In the genomic region with DNA sequence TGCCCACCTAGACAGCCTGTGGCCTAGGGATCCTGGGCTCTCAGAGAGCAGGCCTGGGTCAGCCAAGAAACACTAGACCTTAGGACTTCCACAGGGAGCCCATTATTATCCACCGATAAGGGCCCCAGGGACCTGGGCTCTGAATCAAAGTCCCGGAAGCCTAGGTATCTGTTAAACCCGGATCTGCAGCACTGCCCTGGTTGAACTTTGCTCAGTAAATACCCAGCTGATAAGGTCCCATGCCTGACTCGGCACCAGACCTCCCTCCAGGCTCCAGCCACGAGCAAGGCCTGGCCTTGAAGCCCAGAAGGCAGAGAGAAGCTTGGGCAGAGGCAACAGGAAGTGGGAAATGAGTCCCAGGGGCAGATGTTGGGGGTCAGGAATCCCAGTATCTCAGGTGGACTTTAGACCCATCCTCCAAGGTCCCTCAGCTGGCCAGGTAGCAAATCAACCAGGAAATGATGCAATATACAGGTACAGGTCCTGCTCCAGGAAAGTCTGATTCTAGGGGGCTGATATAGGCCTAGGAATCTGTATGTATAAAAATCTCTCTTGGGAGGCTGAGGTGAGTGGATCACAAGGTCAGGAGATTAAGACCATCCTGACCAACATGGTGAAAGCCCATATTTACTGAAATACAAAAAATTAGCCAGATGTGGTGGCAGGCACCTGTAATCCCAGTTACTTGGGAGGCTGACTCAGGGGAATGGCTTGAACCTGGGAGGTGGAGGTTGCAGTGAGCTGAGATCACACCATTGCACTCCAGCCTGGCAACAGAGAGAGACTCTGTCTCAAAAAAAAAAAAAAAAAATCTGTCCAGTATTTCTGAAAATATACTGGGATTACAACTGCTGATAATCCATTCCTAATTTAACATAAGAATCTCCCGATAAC, we compare ENCODE assay signal across 1 cellular context.
TF ChIP-seq lines count a peak whose summit lies in the region.

No MANE protein-coding gene starts in this region.

TF ChIP-seq in HepG2, 621 proteins besides CTCF, POLR2A, EP300 and RAD21 (continued from another document and continues in another):
- TF ChIP-seq, protein P1, sequence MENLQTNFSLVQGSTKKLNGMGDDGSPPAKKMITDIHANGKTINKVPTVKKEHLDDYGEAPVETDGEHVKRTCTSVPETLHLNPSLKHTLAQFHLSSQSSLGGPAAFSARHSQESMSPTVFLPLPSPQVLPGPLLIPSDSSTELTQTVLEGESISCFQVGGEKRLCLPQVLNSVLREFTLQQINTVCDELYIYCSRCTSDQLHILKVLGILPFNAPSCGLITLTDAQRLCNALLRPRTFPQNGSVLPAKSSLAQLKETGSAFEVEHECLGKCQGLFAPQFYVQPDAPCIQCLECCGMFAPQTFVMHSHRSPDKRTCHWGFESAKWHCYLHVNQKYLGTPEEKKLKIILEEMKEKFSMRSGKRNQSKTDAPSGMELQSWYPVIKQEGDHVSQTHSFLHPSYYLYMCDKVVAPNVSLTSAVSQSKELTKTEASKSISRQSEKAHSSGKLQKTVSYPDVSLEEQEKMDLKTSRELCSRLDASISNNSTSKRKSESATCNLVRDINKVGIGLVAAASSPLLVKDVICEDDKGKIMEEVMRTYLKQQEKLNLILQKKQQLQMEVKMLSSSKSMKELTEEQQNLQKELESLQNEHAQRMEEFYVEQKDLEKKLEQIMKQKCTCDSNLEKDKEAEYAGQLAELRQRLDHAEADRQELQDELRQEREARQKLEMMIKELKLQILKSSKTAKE (CRISPR knock-in tag; IDR thresholded peaks at IDR 0.05; ENCODE audit: borderline replicate concordance): peak; percentile 93
- TF ChIP-seq CHCHD3 (CRISPR knock-in tag; IDR thresholded peaks at IDR 0.05) (no peak), REXO4 (CRISPR knock-in tag; IDR thresholded peaks at IDR 0.05; ENCODE audit: borderline replicate concordance) (no peak), ZNF354B (CRISPR knock-in tag; IDR thresholded peaks at IDR 0.05) (no peak), SMAD3 (CRISPR knock-in tag; IDR thresholded peaks at IDR 0.05) (peak; percentile 99), ZNF850 (CRISPR knock-in tag; conservative IDR thresholded peaks at IDR 0.05) (0 out of 2 replicates have a peak, but pooled peaks have one; percentile 76), ZNF577 (CRISPR knock-in tag; IDR thresholded peaks at IDR 0.05; ENCODE audit: borderline replicate concordance, low read depth) (no peak), ZNF432 (CRISPR knock-in tag; IDR thresholded peaks at IDR 0.05; ENCODE audit: borderline replicate concordance) (no peak), EZH2 (conservative IDR thresholded peaks at IDR 0.05; ENCODE audit: low read depth, low read length) (no peak), SALL1 (CRISPR knock-in tag; IDR thresholded peaks at IDR 0.05) (peak; percentile 100), ZNF619 (CRISPR knock-in tag; IDR thresholded peaks at IDR 0.05) (peak; percentile 94), ZNF235 (CRISPR knock-in tag; IDR thresholded peaks at IDR 0.05; ENCODE audit: borderline replicate concordance) (no peak), ZNF17 (CRISPR knock-in tag; IDR thresholded peaks at IDR 0.05) (no peak), DNMT3B (CRISPR knock-in tag; conservative IDR thresholded peaks at IDR 0.05) (no peak), JUN (CRISPR knock-in tag; IDR thresholded peaks at IDR 0.05) (peak; percentile 79), ZNF547 (CRISPR knock-in tag; IDR thresholded peaks at IDR 0.05) (peak; percentile 87; the same call in 1 of the 2 replicates), REL (CRISPR knock-in tag; conservative IDR thresholded peaks at IDR 0.05) (0 out of 2 replicates have a peak, but pooled peaks have one; percentile 72), MEF2D (CRISPR knock-in tag; IDR thresholded peaks at IDR 0.05) (peak; percentile 96), SPEN (CRISPR knock-in tag; IDR thresholded peaks at IDR 0.05; ENCODE audit: low read depth) (peak; percentile 85), PPARG (CRISPR knock-in tag; conservative IDR thresholded peaks at IDR 0.05) (peak; percentile 80), POLR2AphosphoS5 (IDR thresholded peaks at IDR 0.05; ENCODE audit: low read depth, low read length) (no peak; the same call in 1 of the 2 replicates), ZNF33B (CRISPR knock-in tag; IDR thresholded peaks at IDR 0.05) (peak; percentile 54; the same call in 1 of the 2 replicates), ZBTB8A (CRISPR knock-in tag; IDR thresholded peaks at IDR 0.05; ENCODE audit: borderline replicate concordance, low read depth) (no peak), SP140L (CRISPR knock-in tag; IDR thresholded peaks at IDR 0.05; ENCODE audit: borderline replicate concordance) (0 out of 2 replicates have a peak, but pooled peaks have one; percentile 81), FOXC1 (CRISPR knock-in tag; IDR thresholded peaks at IDR 0.05; ENCODE audit: borderline replicate concordance) (peak; percentile 36; the same call in 1 of the 2 replicates), ZNF558 (CRISPR knock-in tag; IDR thresholded peaks at IDR 0.05; ENCODE audit: borderline replicate concordance) (no peak; the same call in 1 of the 2 replicates), ZKSCAN8 (CRISPR knock-in tag; IDR thresholded peaks at IDR 0.05; ENCODE audit: borderline replicate concordance) (peak; percentile 73; the same call in 1 of the 2 replicates), POLR2AphosphoS2 (IDR thresholded peaks at IDR 0.05; ENCODE audit: low read depth, low read length) (no peak), ZNF12 (CRISPR knock-in tag; IDR thresholded peaks at IDR 0.05) (peak; percentile 77), ZNF234 (CRISPR knock-in tag; conservative IDR thresholded peaks at IDR 0.05) (no peak), ZNF460 (CRISPR knock-in tag; IDR thresholded peaks at IDR 0.05; ENCODE audit: borderline replicate concordance) (peak; percentile 86), PHF20 (CRISPR knock-in tag; IDR thresholded peaks at IDR 0.05) (peak; percentile 55; the same call in 1 of the 2 replicates), TEAD2 (CRISPR knock-in tag; IDR thresholded peaks at IDR 0.05) (peak; percentile 54; the same call in 1 of the 2 replicates), ZIK1 (CRISPR knock-in tag; IDR thresholded peaks at IDR 0.05; ENCODE audit: borderline replicate concordance, low read depth) (peak; percentile 84; the same call in 1 of the 2 replicates)
- TF ChIP-seq, protein P2, sequence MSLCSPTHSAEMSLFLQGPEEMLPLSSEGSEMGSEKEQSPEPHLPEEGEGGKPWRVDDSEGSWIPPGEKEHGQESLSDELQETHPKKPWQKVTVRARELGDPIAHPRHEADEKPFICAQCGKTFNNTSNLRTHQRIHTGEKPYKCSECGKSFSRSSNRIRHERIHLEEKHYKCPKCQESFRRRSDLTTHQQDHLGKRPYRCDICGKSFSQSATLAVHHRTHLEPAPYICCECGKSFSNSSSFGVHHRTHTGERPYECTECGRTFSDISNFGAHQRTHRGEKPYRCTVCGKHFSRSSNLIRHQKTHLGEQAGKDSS (CRISPR knock-in tag; IDR thresholded peaks at IDR 0.05; ENCODE audit: borderline replicate concordance, low read depth): peak; percentile 94
- TF ChIP-seq, protein P3, sequence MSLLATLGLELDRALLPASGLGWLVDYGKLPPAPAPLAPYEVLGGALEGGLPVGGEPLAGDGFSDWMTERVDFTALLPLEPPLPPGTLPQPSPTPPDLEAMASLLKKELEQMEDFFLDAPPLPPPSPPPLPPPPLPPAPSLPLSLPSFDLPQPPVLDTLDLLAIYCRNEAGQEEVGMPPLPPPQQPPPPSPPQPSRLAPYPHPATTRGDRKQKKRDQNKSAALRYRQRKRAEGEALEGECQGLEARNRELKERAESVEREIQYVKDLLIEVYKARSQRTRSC (CRISPR knock-in tag; IDR thresholded peaks at IDR 0.05; ENCODE audit: low read depth): peak; percentile 58; the same call in 1 of the 2 replicates
- TF ChIP-seq, protein P4, sequence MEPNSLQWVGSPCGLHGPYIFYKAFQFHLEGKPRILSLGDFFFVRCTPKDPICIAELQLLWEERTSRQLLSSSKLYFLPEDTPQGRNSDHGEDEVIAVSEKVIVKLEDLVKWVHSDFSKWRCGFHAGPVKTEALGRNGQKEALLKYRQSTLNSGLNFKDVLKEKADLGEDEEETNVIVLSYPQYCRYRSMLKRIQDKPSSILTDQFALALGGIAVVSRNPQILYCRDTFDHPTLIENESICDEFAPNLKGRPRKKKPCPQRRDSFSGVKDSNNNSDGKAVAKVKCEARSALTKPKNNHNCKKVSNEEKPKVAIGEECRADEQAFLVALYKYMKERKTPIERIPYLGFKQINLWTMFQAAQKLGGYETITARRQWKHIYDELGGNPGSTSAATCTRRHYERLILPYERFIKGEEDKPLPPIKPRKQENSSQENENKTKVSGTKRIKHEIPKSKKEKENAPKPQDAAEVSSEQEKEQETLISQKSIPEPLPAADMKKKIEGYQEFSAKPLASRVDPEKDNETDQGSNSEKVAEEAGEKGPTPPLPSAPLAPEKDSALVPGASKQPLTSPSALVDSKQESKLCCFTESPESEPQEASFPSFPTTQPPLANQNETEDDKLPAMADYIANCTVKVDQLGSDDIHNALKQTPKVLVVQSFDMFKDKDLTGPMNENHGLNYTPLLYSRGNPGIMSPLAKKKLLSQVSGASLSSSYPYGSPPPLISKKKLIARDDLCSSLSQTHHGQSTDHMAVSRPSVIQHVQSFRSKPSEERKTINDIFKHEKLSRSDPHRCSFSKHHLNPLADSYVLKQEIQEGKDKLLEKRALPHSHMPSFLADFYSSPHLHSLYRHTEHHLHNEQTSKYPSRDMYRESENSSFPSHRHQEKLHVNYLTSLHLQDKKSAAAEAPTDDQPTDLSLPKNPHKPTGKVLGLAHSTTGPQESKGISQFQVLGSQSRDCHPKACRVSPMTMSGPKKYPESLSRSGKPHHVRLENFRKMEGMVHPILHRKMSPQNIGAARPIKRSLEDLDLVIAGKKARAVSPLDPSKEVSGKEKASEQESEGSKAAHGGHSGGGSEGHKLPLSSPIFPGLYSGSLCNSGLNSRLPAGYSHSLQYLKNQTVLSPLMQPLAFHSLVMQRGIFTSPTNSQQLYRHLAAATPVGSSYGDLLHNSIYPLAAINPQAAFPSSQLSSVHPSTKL (CRISPR knock-in tag; IDR thresholded peaks at IDR 0.05): peak; percentile 97
- TF ChIP-seq, protein P5, sequence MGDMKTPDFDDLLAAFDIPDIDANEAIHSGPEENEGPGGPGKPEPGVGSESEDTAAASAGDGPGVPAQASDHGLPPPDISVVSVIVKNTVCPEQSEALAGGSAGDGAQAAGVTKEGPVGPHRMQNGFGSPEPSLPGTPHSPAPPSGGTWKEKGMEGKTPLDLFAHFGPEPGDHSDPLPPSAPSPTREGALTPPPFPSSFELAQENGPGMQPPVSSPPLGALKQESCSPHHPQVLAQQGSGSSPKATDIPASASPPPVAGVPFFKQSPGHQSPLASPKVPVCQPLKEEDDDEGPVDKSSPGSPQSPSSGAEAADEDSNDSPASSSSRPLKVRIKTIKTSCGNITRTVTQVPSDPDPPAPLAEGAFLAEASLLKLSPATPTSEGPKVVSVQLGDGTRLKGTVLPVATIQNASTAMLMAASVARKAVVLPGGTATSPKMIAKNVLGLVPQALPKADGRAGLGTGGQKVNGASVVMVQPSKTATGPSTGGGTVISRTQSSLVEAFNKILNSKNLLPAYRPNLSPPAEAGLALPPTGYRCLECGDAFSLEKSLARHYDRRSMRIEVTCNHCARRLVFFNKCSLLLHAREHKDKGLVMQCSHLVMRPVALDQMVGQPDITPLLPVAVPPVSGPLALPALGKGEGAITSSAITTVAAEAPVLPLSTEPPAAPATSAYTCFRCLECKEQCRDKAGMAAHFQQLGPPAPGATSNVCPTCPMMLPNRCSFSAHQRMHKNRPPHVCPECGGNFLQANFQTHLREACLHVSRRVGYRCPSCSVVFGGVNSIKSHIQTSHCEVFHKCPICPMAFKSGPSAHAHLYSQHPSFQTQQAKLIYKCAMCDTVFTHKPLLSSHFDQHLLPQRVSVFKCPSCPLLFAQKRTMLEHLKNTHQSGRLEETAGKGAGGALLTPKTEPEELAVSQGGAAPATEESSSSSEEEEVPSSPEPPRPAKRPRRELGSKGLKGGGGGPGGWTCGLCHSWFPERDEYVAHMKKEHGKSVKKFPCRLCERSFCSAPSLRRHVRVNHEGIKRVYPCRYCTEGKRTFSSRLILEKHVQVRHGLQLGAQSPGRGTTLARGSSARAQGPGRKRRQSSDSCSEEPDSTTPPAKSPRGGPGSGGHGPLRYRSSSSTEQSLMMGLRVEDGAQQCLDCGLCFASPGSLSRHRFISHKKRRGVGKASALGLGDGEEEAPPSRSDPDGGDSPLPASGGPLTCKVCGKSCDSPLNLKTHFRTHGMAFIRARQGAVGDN (CRISPR knock-in tag; IDR thresholded peaks at IDR 0.05): peak; percentile 100
- TF ChIP-seq, protein P6, sequence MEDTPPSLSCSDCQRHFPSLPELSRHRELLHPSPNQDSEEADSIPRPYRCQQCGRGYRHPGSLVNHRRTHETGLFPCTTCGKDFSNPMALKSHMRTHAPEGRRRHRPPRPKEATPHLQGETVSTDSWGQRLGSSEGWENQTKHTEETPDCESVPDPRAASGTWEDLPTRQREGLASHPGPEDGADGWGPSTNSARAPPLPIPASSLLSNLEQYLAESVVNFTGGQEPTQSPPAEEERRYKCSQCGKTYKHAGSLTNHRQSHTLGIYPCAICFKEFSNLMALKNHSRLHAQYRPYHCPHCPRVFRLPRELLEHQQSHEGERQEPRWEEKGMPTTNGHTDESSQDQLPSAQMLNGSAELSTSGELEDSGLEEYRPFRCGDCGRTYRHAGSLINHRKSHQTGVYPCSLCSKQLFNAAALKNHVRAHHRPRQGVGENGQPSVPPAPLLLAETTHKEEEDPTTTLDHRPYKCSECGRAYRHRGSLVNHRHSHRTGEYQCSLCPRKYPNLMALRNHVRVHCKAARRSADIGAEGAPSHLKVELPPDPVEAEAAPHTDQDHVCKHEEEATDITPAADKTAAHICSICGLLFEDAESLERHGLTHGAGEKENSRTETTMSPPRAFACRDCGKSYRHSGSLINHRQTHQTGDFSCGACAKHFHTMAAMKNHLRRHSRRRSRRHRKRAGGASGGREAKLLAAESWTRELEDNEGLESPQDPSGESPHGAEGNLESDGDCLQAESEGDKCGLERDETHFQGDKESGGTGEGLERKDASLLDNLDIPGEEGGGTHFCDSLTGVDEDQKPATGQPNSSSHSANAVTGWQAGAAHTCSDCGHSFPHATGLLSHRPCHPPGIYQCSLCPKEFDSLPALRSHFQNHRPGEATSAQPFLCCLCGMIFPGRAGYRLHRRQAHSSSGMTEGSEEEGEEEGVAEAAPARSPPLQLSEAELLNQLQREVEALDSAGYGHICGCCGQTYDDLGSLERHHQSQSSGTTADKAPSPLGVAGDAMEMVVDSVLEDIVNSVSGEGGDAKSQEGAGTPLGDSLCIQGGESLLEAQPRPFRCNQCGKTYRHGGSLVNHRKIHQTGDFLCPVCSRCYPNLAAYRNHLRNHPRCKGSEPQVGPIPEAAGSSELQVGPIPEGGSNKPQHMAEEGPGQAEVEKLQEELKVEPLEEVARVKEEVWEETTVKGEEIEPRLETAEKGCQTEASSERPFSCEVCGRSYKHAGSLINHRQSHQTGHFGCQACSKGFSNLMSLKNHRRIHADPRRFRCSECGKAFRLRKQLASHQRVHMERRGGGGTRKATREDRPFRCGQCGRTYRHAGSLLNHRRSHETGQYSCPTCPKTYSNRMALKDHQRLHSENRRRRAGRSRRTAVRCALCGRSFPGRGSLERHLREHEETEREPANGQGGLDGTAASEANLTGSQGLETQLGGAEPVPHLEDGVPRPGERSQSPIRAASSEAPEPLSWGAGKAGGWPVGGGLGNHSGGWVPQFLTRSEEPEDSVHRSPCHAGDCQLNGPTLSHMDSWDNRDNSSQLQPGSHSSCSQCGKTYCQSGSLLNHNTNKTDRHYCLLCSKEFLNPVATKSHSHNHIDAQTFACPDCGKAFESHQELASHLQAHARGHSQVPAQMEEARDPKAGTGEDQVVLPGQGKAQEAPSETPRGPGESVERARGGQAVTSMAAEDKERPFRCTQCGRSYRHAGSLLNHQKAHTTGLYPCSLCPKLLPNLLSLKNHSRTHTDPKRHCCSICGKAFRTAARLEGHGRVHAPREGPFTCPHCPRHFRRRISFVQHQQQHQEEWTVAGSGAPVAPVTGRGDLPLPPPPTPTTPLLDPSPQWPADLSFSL (CRISPR knock-in tag; IDR thresholded peaks at IDR 0.05): no peak
